1 cellular context compared by ENCODE assay signal in genomic region chr9:111601237-111602018, GRCh38.
TF ChIP-seq lines count a peak whose summit lies in the region.

No MANE protein-coding gene starts in this region.

TF ChIP-seq in GM23338, 12 proteins besides CTCF, POLR2A, EP300 and RAD21 (continued from another document):
- TF ChIP-seq REST (IDR thresholded peaks at IDR 0.05; ENCODE audit: unreplicated experiment) = no peak
- TF ChIP-seq STAT1 (IDR thresholded peaks at IDR 0.05; ENCODE audit: unreplicated experiment) = no peak
- no peak for TF ChIP-seq CREB1 (CRISPR knock-in tag; IDR thresholded peaks at IDR 0.05; ENCODE audit: low read depth)
- no peak for TF ChIP-seq ETS1 (IDR thresholded peaks at IDR 0.05)
